ENCODE assay signal across 3 cellular contexts in the genomic region with DNA sequence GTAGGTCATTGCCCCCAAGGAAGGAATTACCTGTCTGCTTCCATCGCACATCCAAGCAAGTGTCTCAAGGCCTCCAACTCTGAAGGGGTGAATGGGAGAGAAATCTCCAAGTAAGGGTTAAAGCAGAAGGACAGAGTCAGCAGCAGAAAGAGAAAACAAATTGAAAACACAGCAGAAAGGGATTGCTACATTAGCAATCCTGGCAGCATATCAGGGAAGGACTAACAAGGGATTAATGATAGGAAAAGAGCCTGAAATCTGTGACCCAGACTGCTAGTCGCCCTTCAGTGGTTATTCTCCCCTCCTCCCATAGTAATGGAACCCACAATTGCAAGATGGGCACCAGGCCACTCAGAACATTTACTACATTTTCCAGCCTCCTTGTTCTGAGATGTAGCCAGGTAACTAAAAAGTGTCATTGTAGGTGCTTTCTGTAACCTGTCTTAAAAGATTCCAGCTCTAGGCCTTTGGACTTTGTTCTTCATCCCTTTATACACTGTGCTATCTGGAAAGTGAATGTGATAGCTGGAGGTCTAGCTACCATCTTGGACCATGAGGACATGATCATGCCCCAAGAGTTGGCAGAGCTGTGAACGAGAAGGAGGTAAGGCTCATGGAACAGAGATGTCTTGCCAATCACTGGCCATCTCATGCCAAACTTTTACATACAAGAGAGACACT.
TF ChIP-seq lines count a peak whose summit lies in the region.

No MANE protein-coding gene starts in this region.

TF ChIP-seq in liver, 16 proteins besides CTCF, POLR2A, EP300 and RAD21:
- no peak for TF ChIP-seq EGR1 (IDR thresholded peaks at IDR 0.05; ENCODE audit: low read depth in 2 of 2)
- TF ChIP-seq HNF4A (conservative IDR thresholded peaks at IDR 0.05), result peak in 1 of 2 donors; percentile 32
- no peak for TF ChIP-seq YY1 (IDR thresholded peaks at IDR 0.05)
- TF ChIP-seq FOXA2 (IDR thresholded peaks at IDR 0.05), result no peak
- TF ChIP-seq RXRA (IDR thresholded peaks at IDR 0.05), result peak; percentile 13 to 21
- TF ChIP-seq, protein P1, sequence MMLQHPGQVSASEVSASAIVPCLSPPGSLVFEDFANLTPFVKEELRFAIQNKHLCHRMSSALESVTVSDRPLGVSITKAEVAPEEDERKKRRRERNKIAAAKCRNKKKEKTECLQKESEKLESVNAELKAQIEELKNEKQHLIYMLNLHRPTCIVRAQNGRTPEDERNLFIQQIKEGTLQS (IDR thresholded peaks at IDR 0.05), result no peak
- TF ChIP-seq, protein P2, sequence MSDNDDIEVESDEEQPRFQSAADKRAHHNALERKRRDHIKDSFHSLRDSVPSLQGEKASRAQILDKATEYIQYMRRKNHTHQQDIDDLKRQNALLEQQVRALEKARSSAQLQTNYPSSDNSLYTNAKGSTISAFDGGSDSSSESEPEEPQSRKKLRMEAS (IDR thresholded peaks at IDR 0.05), result no peak

TF ChIP-seq in HepG2, 621 proteins besides CTCF, POLR2A, EP300 and RAD21:
- TF ChIP-seq NFRKB (IDR thresholded peaks at IDR 0.05) (no peak), ZKSCAN1 (IDR thresholded peaks at IDR 0.05; ENCODE audit: low read length) (no peak), XRCC5 (optimal IDR thresholded peaks at IDR 0.05; ENCODE audit: low read length) (no peak), KDM1A (CRISPR knock-in tag; IDR thresholded peaks at IDR 0.05) (no peak), MATR3 (CRISPR knock-in tag; IDR thresholded peaks at IDR 0.05) (no peak)
- TF ChIP-seq, protein P3, sequence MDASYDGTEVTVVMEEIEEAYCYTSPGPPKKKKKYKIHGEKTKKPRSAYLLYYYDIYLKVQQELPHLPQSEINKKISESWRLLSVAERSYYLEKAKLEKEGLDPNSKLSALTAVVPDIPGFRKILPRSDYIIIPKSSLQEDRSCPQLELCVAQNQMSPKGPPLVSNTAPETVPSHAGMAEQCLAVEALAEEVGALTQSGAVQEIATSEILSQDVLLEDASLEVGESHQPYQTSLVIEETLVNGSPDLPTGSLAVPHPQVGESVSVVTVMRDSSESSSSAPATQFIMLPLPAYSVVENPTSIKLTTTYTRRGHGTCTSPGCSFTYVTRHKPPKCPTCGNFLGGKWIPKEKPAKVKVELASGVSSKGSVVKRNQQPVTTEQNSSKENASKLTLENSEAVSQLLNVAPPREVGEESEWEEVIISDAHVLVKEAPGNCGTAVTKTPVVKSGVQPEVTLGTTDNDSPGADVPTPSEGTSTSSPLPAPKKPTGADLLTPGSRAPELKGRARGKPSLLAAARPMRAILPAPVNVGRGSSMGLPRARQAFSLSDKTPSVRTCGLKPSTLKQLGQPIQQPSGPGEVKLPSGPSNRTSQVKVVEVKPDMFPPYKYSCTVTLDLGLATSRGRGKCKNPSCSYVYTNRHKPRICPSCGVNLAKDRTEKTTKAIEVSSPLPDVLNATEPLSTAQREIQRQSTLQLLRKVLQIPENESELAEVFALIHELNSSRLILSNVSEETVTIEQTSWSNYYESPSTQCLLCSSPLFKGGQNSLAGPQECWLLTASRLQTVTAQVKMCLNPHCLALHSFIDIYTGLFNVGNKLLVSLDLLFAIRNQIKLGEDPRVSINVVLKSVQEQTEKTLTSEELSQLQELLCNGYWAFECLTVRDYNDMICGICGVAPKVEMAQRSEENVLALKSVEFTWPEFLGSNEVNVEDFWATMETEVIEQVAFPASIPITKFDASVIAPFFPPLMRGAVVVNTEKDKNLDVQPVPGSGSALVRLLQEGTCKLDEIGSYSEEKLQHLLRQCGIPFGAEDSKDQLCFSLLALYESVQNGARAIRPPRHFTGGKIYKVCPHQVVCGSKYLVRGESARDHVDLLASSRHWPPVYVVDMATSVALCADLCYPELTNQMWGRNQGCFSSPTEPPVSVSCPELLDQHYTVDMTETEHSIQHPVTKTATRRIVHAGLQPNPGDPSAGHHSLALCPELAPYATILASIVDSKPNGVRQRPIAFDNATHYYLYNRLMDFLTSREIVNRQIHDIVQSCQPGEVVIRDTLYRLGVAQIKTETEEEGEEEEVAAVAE (CRISPR knock-in tag; IDR thresholded peaks at IDR 0.05; ENCODE audit: borderline replicate concordance), result no peak
- TF ChIP-seq, protein P2 (IDR thresholded peaks at IDR 0.05), result no peak
- TF ChIP-seq, protein P4, sequence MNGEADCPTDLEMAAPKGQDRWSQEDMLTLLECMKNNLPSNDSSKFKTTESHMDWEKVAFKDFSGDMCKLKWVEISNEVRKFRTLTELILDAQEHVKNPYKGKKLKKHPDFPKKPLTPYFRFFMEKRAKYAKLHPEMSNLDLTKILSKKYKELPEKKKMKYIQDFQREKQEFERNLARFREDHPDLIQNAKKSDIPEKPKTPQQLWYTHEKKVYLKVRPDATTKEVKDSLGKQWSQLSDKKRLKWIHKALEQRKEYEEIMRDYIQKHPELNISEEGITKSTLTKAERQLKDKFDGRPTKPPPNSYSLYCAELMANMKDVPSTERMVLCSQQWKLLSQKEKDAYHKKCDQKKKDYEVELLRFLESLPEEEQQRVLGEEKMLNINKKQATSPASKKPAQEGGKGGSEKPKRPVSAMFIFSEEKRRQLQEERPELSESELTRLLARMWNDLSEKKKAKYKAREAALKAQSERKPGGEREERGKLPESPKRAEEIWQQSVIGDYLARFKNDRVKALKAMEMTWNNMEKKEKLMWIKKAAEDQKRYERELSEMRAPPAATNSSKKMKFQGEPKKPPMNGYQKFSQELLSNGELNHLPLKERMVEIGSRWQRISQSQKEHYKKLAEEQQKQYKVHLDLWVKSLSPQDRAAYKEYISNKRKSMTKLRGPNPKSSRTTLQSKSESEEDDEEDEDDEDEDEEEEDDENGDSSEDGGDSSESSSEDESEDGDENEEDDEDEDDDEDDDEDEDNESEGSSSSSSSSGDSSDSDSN (CRISPR knock-in tag; IDR thresholded peaks at IDR 0.05), result no peak
- TF ChIP-seq, protein P5, sequence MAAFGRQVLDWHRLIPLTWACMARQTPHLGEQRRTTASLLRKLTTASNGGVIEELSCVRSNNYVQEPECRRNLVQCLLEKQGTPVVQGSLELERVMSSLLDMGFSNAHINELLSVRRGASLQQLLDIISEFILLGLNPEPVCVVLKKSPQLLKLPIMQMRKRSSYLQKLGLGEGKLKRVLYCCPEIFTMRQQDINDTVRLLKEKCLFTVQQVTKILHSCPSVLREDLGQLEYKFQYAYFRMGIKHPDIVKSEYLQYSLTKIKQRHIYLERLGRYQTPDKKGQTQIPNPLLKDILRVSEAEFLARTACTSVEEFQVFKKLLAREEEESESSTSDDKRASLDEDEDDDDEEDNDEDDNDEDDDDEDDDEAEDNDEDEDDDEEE (CRISPR knock-in tag; IDR thresholded peaks at IDR 0.05), result no peak

TF ChIP-seq in WTC11, 78 proteins besides CTCF, POLR2A, EP300 and RAD21:
- TF ChIP-seq, protein P6, sequence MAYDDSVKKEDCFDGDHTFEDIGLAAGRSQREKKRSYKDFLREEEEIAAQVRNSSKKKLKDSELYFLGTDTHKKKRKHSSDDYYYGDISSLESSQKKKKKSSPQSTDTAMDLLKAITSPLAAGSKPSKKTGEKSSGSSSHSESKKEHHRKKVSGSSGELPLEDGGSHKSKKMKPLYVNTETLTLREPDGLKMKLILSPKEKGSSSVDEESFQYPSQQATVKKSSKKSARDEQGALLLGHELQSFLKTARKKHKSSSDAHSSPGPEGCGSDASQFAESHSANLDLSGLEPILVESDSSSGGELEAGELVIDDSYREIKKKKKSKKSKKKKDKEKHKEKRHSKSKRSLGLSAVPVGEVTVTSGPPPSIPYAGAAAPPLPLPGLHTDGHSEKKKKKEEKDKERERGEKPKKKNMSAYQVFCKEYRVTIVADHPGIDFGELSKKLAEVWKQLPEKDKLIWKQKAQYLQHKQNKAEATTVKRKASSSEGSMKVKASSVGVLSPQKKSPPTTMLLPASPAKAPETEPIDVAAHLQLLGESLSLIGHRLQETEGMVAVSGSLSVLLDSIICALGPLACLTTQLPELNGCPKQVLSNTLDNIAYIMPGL (CRISPR knock-in tag; IDR thresholded peaks at IDR 0.05), result no peak
- TF ChIP-seq ZNF232 (CRISPR knock-in tag; IDR thresholded peaks at IDR 0.05), result no peak
- TF ChIP-seq RORB (CRISPR knock-in tag; IDR thresholded peaks at IDR 0.05), result no peak
- no peak for TF ChIP-seq FOXJ3 (CRISPR knock-in tag; IDR thresholded peaks at IDR 0.05; ENCODE audit: borderline replicate concordance)
- TF ChIP-seq, protein P7, sequence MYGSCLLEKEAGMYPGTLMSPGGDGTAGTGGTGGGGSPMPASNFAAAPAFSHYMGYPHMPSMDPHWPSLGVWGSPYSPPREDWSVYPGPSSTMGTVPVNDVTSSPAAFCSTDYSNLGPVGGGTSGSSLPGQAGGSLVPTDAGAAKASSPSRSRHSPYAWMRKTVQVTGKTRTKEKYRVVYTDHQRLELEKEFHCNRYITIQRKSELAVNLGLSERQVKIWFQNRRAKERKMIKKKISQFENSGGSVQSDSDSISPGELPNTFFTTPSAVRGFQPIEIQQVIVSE (CRISPR knock-in tag; IDR thresholded peaks at IDR 0.05; ENCODE audit: borderline replicate concordance), result no peak
- no peak for TF ChIP-seq FOXP1 (CRISPR knock-in tag; IDR thresholded peaks at IDR 0.05; ENCODE audit: borderline replicate concordance)
